8 cellular contexts compared by ENCODE assay signal in the genomic region with DNA sequence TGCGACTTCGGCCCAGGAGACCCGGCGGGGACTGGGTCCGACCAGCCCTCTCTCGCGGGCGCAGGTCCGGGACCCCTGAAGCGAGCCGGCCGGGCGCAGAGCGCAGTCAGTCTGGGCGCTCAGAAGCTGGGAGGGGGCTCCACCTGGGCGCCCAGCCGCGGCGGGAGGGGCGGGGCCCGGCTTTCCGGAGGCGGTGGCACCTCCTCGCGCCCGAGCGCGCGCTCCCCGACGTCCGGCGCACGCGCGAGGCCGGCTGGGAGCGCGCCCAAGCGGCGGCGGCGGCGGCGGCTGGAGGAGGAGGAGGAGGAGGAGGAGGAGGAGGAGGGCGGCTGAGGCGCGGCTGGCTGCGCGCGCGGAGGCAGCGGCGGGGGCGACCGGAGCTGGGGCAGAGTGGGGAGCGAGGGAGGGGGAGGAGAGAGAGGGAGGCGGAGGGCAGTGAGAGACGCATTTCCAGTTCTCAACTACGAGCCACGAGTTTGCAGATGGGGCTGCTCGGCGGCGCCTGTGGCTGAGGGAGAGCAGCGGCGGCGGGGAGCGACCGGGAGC. TPM values are rescaled to one million over a fixed set of nuclear protein-coding genes. Genes with fewer than 3 reads are reported as not detected.
DNase-seq lines count a peak whose midpoint lies in the region; ATAC-seq, FAIRE-seq and TF ChIP-seq lines count a peak whose summit lies in the region.

TSS of gene PALS2 (plus strand) at position 445 of the 546 bp plus-strand sequence. CDS start 50,216 bp downstream, outside the sequence.

- no peak for TF ChIP-seq EP300 in A549 (IDR thresholded peaks at IDR 0.05)

- FAIRE-seq in A549 (lab: Jason Lieb, UNC): no peak

- peak within 1 kb of the TSS; percentile 94 for H3K4me2 ChIP-seq in A549

- no peak for TF ChIP-seq CTCF in A549 (IDR thresholded peaks at IDR 0.05)

- ATAC-seq in A549 (peak; percentile 69 to 73), GM18520 (IDR thresholded peaks at IDR 0.05; ENCODE audit: unreplicated experiment) (peak; percentile 21), HG03064 (IDR thresholded peaks at IDR 0.05; ENCODE audit: low read depth, unreplicated experiment) (peak; percentile 39), left lobe of liver (peak; percentile 88)

- peak; percentile 65 for TF ChIP-seq POLR2A in A549 (IDR thresholded peaks at IDR 0.05; ENCODE audit: low read length)

- peaks cover 24% of the 10 kb centered on the region for H3K4me1 ChIP-seq in A549

- peak within 1 kb of the TSS; percentile 65 for H3K4me3 ChIP-seq in A549

- CTCF ChIA-PET in A549 (lab: Yijun Ruan, JAX): interaction anchor here (0.6 to 6.8 kb wide), 2 partner anchors 93 to 406 kb away, joined by 3 to 58 read pairs; no protein-coding TSS in a partner anchor

- DNase-seq in A549 (ENCODE audit: low read depth in 1 of 2, low spot score in 1 of 2): peak; percentile 60 to 77
- peak; percentile 75 for DNase-seq in NCI-H2196 (lab: John Stamatoyannopoulos, UW; ENCODE audit: unreplicated experiment)
- DNase-seq in activated CD4-positive, alpha-beta T cell treated with anti-CD3 and anti-CD28 coated beads for 4 hours: peak; percentile 84 to 86
- peak; percentile 18 for DNase-seq in cortex of kidney (lab: John Stamatoyannopoulos, UW)
- peak; percentile 86 for DNase-seq in left lobe of liver (ENCODE audit: low spot score)
- peak; percentile 86 for DNase-seq in stimulated activated CD4-positive, alpha-beta T cell treated with anti-CD3 and anti-CD28 coated beads, Interleukin-2, amount 100 ng/mL, for 4 hours (ENCODE audit: low read depth)

- POLR2A ChIA-PET in A549 (lab: Yijun Ruan, JAX): interaction anchor here (1.6 kb wide), 1 partner anchor 95 kb away, joined by 4 read pairs; no protein-coding TSS in a partner anchor

- H3K9me3 ChIP-seq in A549: no peaks in the 10 kb centered on the region

- WGBS in A549 (ENCODE audit: missing lambda C conversion rate): 1% methylated on average over 15 of the region's 69 CpGs

- H3K27ac ChIP-seq in A549: peak within 1 kb of the TSS; percentile 86 to 95

- TF ChIP-seq RAD21 in A549 (conservative IDR thresholded peaks at IDR 0.05 in 1 of 2, IDR thresholded peaks at IDR 0.05 in 1 of 2): no peak; a peak in 1 of 5 replicates

TF ChIP-seq in A549, 52 proteins besides CTCF, POLR2A, EP300 and RAD21:
- TF ChIP-seq FOSL2 (IDR thresholded peaks at IDR 0.05): no peak
- no peak for TF ChIP-seq FOSL2 (CRISPR knock-in tag; IDR thresholded peaks at IDR 0.05)
- no peak for TF ChIP-seq KDM5A (IDR thresholded peaks at IDR 0.05)
- no peak for TF ChIP-seq CBX2 (IDR thresholded peaks at IDR 0.05; ENCODE audit: borderline replicate concordance, low read depth)
- 0 out of 5 replicates have a peak, but pooled peaks of 1 of the 2 experiments have one; percentile 35 for TF ChIP-seq JUN (IDR thresholded peaks at IDR 0.05)
- 0 out of 3 replicates have a peak, but pooled peaks have one; percentile 11 for TF ChIP-seq SMC3 (IDR thresholded peaks at IDR 0.05)
- TF ChIP-seq PHF8 (IDR thresholded peaks at IDR 0.05; ENCODE audit: borderline replicate concordance, low read depth): 0 out of 2 replicates have a peak, but pooled peaks have one; percentile 29
- no peak for TF ChIP-seq HOXA7 (CRISPR knock-in tag; IDR thresholded peaks at IDR 0.05)
- peak; percentile 51; the same call in 1 of the 3 replicates for TF ChIP-seq BCL3 (IDR thresholded peaks at IDR 0.05)
- TF ChIP-seq ATOH8 (CRISPR knock-in tag; IDR thresholded peaks at IDR 0.05; ENCODE audit: low read depth): no peak

RNA-seq across cellular contexts. Expression of gene PALS2, which starts in this region (rescaled TPM):
- polyA plus RNA-seq in A549 (2011; rRNA removed) (12.5 and 17.8 TPM in 2 replicates), A549 (2017; fragmentation: RNase III; extraction: RNeasy Plus Mini Kit Qiagen cat#74134 plus additional on column Dnase treatment) (16.2 to 19.8 TPM (median 16.4 TPM) in 3 replicates)
- 7.9 and 9.8 TPM in 2 replicates for polyA plus RNA-seq in A549 (2012; cell fraction: cytosol; rRNA removed)
- polyA plus RNA-seq in A549 (2012; cell fraction: nucleus; rRNA removed): 2.3 and 2.9 TPM in 2 replicates
- polyA minus RNA-seq in A549 (2011; rRNA and poly(A)+ RNA removed): 10.8 and 11.3 TPM in 2 replicates
- 14.9 TPM for total RNA-seq in left lobe of liver

Comparison
In these comparisons a context has a peak if more than half of its experiments do, and no peak if none do; other contexts are left out.
1. Peak in every context shown above with its lines: DNase-seq, ATAC-seq, H3K4me3 ChIP-seq and H3K27ac ChIP-seq.
2. ATAC-seq: peak in every context shown above with its lines; median percentile 88 in left lobe of liver; 71 in A549; 39 in HG03064; 21 in GM18520.
3. DNase-seq: peak in every context shown above with its lines; median percentile 86 in left lobe of liver; 86 in stimulated activated CD4-positive, alpha-beta T cell treated with anti-CD3 and anti-CD28 coated beads, Interleukin-2, amount 100 ng/mL, for 4 hours; 85 in activated CD4-positive, alpha-beta T cell treated with anti-CD3 and anti-CD28 coated beads for 4 hours; 75 in NCI-H2196; 68 in A549; 18 in cortex of kidney.